Comparison of ENCODE assay signal across 4 cellular contexts in genomic region chr6:50135968-50136367, GRCh38.
TF ChIP-seq lines count a peak whose summit lies in the region.

No MANE protein-coding gene starts in this region.

TF ChIP-seq in liver, 16 proteins besides CTCF, POLR2A, EP300 and RAD21 (continues in another document):
- no peak for TF ChIP-seq JUND (IDR thresholded peaks at IDR 0.05)
- TF ChIP-seq RXRA (IDR thresholded peaks at IDR 0.05): peak; percentile 55 to 68
- TF ChIP-seq YY1 (IDR thresholded peaks at IDR 0.05): peak; percentile 85
- TF ChIP-seq, protein P1, sequence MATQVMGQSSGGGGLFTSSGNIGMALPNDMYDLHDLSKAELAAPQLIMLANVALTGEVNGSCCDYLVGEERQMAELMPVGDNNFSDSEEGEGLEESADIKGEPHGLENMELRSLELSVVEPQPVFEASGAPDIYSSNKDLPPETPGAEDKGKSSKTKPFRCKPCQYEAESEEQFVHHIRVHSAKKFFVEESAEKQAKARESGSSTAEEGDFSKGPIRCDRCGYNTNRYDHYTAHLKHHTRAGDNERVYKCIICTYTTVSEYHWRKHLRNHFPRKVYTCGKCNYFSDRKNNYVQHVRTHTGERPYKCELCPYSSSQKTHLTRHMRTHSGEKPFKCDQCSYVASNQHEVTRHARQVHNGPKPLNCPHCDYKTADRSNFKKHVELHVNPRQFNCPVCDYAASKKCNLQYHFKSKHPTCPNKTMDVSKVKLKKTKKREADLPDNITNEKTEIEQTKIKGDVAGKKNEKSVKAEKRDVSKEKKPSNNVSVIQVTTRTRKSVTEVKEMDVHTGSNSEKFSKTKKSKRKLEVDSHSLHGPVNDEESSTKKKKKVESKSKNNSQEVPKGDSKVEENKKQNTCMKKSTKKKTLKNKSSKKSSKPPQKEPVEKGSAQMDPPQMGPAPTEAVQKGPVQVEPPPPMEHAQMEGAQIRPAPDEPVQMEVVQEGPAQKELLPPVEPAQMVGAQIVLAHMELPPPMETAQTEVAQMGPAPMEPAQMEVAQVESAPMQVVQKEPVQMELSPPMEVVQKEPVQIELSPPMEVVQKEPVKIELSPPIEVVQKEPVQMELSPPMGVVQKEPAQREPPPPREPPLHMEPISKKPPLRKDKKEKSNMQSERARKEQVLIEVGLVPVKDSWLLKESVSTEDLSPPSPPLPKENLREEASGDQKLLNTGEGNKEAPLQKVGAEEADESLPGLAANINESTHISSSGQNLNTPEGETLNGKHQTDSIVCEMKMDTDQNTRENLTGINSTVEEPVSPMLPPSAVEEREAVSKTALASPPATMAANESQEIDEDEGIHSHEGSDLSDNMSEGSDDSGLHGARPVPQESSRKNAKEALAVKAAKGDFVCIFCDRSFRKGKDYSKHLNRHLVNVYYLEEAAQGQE (IDR thresholded peaks at IDR 0.05): no peak
- peak; percentile 80 to 84 for TF ChIP-seq HNF4A (conservative IDR thresholded peaks at IDR 0.05)
- no peak for TF ChIP-seq TAF1 (conservative IDR thresholded peaks at IDR 0.05)
- TF ChIP-seq GABPA (IDR thresholded peaks at IDR 0.05 in 1 of 2, conservative IDR thresholded peaks at IDR 0.05 in 1 of 2): no peak
- TF ChIP-seq EGR1 (IDR thresholded peaks at IDR 0.05; ENCODE audit: low read depth in 2 of 2): no peak
- TF ChIP-seq NR2F2 (IDR thresholded peaks at IDR 0.05): no peak
- TF ChIP-seq HNF4G (IDR thresholded peaks at IDR 0.05): no peak
- no peak for TF ChIP-seq ATF3 (IDR thresholded peaks at IDR 0.05)
- TF ChIP-seq FOXA1 (IDR thresholded peaks at IDR 0.05): peak; percentile 30
- no peak for TF ChIP-seq FOXA2 (IDR thresholded peaks at IDR 0.05)
- TF ChIP-seq MAX (IDR thresholded peaks at IDR 0.05): no peak
- peak; percentile 46 for TF ChIP-seq SP1 (IDR thresholded peaks at IDR 0.05)

TF ChIP-seq in HepG2, 621 proteins besides CTCF, POLR2A, EP300 and RAD21:
- no peak for TF ChIP-seq KLF9 (CRISPR knock-in tag; IDR thresholded peaks at IDR 0.05; ENCODE audit: low read depth)
- no peak for TF ChIP-seq ZNF382 (CRISPR knock-in tag; IDR thresholded peaks at IDR 0.05; ENCODE audit: borderline replicate concordance)
- TF ChIP-seq, protein P2, sequence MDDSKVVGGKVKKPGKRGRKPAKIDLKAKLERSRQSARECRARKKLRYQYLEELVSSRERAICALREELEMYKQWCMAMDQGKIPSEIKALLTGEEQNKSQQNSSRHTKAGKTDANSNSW (CRISPR knock-in tag; IDR thresholded peaks at IDR 0.05; ENCODE audit: borderline replicate concordance): no peak
- no peak for TF ChIP-seq ARNTL (CRISPR knock-in tag; IDR thresholded peaks at IDR 0.05)
- TF ChIP-seq GPBP1L1 (CRISPR knock-in tag; IDR thresholded peaks at IDR 0.05): no peak
- TF ChIP-seq FOXP4 (CRISPR knock-in tag; IDR thresholded peaks at IDR 0.05): no peak
- no peak for TF ChIP-seq ZNF703 (CRISPR knock-in tag; IDR thresholded peaks at IDR 0.05; ENCODE audit: borderline replicate concordance)
- no peak for TF ChIP-seq HINFP (CRISPR knock-in tag; IDR thresholded peaks at IDR 0.05; ENCODE audit: low read depth)

TF ChIP-seq in GM12878, 131 proteins besides CTCF, POLR2A, EP300 and RAD21:
- TF ChIP-seq MTA3 (IDR thresholded peaks at IDR 0.05; ENCODE audit: borderline replicate concordance, low read length) (no peak), SIX5 (IDR thresholded peaks at IDR 0.05; ENCODE audit: low read depth, low read length, severe bottlenecking) (no peak), ZSCAN29 (IDR thresholded peaks at IDR 0.05) (no peak), NR2C2 (IDR thresholded peaks at IDR 0.05; ENCODE audit: borderline replicate concordance, control insufficient read depth, insufficient read length, low read depth) (no peak), CBX3 (IDR thresholded peaks at IDR 0.05; ENCODE audit: borderline replicate concordance, low read depth) (no peak), POU2F2 (IDR thresholded peaks at IDR 0.05; ENCODE audit: borderline replicate concordance, low read depth, low read length) (no peak), NFXL1 (IDR thresholded peaks at IDR 0.05; ENCODE audit: borderline replicate concordance) (no peak), ZBED1 (IDR thresholded peaks at IDR 0.05; ENCODE audit: borderline replicate concordance) (no peak), POLR2AphosphoS2 (IDR thresholded peaks at IDR 0.05; ENCODE audit: low read depth, low read length) (no peak), CHD1 (IDR thresholded peaks at IDR 0.05; ENCODE audit: low read depth, low read length) (no peak), KAT2A (conservative IDR thresholded peaks at IDR 0.05; ENCODE audit: control insufficient read depth, low read depth, low read length) (no peak), MYC (IDR thresholded peaks at IDR 0.05; ENCODE audit: insufficient read depth, insufficient read length, insufficient replicate concordance, low read length, severe bottlenecking) (no peak)
- TF ChIP-seq, protein P3, sequence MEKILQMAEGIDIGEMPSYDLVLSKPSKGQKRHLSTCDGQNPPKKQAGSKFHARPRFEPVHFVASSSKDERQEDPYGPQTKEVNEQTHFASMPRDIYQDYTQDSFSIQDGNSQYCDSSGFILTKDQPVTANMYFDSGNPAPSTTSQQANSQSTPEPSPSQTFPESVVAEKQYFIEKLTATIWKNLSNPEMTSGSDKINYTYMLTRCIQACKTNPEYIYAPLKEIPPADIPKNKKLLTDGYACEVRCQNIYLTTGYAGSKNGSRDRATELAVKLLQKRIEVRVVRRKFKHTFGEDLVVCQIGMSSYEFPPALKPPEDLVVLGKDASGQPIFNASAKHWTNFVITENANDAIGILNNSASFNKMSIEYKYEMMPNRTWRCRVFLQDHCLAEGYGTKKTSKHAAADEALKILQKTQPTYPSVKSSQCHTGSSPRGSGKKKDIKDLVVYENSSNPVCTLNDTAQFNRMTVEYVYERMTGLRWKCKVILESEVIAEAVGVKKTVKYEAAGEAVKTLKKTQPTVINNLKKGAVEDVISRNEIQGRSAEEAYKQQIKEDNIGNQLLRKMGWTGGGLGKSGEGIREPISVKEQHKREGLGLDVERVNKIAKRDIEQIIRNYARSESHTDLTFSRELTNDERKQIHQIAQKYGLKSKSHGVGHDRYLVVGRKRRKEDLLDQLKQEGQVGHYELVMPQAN (conservative IDR thresholded peaks at IDR 0.05): no peak
- TF ChIP-seq, protein P4, sequence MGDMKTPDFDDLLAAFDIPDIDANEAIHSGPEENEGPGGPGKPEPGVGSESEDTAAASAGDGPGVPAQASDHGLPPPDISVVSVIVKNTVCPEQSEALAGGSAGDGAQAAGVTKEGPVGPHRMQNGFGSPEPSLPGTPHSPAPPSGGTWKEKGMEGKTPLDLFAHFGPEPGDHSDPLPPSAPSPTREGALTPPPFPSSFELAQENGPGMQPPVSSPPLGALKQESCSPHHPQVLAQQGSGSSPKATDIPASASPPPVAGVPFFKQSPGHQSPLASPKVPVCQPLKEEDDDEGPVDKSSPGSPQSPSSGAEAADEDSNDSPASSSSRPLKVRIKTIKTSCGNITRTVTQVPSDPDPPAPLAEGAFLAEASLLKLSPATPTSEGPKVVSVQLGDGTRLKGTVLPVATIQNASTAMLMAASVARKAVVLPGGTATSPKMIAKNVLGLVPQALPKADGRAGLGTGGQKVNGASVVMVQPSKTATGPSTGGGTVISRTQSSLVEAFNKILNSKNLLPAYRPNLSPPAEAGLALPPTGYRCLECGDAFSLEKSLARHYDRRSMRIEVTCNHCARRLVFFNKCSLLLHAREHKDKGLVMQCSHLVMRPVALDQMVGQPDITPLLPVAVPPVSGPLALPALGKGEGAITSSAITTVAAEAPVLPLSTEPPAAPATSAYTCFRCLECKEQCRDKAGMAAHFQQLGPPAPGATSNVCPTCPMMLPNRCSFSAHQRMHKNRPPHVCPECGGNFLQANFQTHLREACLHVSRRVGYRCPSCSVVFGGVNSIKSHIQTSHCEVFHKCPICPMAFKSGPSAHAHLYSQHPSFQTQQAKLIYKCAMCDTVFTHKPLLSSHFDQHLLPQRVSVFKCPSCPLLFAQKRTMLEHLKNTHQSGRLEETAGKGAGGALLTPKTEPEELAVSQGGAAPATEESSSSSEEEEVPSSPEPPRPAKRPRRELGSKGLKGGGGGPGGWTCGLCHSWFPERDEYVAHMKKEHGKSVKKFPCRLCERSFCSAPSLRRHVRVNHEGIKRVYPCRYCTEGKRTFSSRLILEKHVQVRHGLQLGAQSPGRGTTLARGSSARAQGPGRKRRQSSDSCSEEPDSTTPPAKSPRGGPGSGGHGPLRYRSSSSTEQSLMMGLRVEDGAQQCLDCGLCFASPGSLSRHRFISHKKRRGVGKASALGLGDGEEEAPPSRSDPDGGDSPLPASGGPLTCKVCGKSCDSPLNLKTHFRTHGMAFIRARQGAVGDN (IDR thresholded peaks at IDR 0.05): no peak

TF ChIP-seq in H1, 55 proteins besides CTCF, POLR2A, EP300 and RAD21:
- TF ChIP-seq YY1 (IDR thresholded peaks at IDR 0.05; ENCODE audit: low read depth, low read length) (no peak), TCF12 (IDR thresholded peaks at IDR 0.05; ENCODE audit: low read depth, low read length) (no peak), EGR1 (IDR thresholded peaks at IDR 0.05; ENCODE audit: borderline replicate concordance, low read depth, low read length) (no peak), KDM5A (IDR thresholded peaks at IDR 0.05; ENCODE audit: low read length) (no peak), HDAC2 (IDR thresholded peaks at IDR 0.05; ENCODE audit: borderline replicate concordance in 1 of 2, low read depth in 2 of 2, low read length in 2 of 2) (no peak), JUND (IDR thresholded peaks at IDR 0.05; ENCODE audit: low read length) (no peak), KDM4A (IDR thresholded peaks at IDR 0.05; ENCODE audit: low read depth, low read length, severe bottlenecking) (no peak), SRF (IDR thresholded peaks at IDR 0.05; ENCODE audit: low read depth, low read length) (no peak)
TF ChIP-seq in H1: peak in this region for 0.
